In the genomic region with DNA sequence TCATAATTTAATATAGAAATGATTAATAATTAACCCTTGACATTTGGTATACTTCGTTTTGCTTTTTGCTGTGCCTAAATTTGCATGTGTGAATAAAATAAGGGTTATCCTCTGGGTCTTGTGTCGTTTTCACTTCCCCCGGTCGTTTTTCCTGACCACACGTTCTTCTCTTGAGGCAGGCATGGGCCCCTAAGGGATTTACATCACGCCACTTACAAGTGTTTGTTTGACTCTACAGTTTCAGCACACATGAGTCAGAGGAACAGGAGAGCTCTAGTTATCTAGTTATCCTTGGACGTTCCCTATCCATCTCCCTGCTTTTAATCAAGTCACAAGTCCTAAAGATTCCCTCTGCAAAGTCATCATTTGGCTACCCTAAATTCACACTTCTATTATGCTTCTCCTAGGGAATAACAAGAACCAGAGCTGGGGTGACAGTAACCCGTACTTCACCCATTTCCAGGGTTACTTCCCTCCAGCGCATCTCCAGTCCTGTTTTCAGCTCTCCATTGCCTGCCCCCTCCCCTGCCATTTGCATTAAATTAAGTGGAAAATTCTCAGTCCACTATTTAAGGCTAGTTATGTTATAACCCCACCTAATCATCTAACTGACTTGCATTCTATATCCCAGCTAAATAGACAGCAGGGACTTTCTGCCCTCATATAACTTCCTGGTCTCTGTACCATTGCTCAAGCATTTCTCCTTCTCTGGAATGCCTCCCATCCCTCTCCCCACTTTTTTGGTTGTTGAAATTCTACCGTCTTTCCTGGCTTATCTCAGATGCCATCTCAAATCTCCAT, we compare ENCODE assay signal across 1 cellular context.
TF ChIP-seq lines count a peak whose summit lies in the region.

No MANE protein-coding gene starts in this region.

TF ChIP-seq in HEK293, 187 proteins besides CTCF, POLR2A, EP300 and RAD21 (continued from another document):
- TF ChIP-seq, protein P1, sequence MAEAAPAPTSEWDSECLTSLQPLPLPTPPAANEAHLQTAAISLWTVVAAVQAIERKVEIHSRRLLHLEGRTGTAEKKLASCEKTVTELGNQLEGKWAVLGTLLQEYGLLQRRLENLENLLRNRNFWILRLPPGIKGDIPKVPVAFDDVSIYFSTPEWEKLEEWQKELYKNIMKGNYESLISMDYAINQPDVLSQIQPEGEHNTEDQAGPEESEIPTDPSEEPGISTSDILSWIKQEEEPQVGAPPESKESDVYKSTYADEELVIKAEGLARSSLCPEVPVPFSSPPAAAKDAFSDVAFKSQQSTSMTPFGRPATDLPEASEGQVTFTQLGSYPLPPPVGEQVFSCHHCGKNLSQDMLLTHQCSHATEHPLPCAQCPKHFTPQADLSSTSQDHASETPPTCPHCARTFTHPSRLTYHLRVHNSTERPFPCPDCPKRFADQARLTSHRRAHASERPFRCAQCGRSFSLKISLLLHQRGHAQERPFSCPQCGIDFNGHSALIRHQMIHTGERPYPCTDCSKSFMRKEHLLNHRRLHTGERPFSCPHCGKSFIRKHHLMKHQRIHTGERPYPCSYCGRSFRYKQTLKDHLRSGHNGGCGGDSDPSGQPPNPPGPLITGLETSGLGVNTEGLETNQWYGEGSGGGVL (tag by site-specific recombination; IDR thresholded peaks at IDR 0.05): 0 out of 2 replicates have a peak, but pooled peaks have one; percentile 13
- TF ChIP-seq, protein P2, sequence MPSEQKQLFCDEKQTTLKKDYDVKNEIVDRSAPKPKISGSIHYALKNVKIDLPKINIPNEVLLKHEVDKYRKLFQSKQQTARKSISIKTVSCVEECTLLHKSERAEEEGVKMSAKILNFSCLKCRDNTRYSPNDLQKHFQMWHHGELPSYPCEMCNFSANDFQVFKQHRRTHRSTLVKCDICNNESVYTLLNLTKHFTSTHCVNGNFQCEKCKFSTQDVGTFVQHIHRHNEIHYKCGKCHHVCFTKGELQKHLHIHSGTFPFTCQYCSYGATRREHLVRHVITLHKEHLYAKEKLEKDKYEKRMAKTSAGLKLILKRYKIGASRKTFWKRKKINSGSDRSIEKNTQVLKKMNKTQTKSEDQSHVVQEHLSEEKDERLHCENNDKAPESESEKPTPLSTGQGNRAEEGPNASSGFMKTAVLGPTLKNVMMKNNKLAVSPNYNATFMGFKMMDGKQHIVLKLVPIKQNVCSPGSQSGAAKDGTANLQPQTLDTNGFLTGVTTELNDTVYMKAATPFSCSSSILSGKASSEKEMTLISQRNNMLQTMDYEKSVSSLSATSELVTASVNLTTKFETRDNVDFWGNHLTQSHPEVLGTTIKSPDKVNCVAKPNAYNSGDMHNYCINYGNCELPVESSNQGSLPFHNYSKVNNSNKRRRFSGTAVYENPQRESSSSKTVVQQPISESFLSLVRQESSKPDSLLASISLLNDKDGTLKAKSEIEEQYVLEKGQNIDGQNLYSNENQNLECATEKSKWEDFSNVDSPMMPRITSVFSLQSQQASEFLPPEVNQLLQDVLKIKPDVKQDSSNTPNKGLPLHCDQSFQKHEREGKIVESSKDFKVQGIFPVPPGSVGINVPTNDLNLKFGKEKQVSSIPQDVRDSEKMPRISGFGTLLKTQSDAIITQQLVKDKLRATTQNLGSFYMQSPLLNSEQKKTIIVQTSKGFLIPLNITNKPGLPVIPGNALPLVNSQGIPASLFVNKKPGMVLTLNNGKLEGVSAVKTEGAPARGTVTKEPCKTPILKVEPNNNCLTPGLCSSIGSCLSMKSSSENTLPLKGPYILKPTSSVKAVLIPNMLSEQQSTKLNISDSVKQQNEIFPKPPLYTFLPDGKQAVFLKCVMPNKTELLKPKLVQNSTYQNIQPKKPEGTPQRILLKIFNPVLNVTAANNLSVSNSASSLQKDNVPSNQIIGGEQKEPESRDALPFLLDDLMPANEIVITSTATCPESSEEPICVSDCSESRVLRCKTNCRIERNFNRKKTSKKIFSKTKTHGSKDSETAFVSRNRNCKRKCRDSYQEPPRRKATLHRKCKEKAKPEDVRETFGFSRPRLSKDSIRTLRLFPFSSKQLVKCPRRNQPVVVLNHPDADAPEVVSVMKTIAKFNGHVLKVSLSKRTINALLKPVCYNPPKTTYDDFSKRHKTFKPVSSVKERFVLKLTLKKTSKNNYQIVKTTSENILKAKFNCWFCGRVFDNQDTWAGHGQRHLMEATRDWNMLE (tag by site-specific recombination; conservative IDR thresholded peaks at IDR 0.05; ENCODE audit: low read depth): 0 out of 2 replicates have a peak, but pooled peaks have one; percentile 27
- TF ChIP-seq ZBTB17 (tag by site-specific recombination; IDR thresholded peaks at IDR 0.05) (peak; percentile 29; the same call in 1 of the 2 replicates), ZNF600 (tag by site-specific recombination; IDR thresholded peaks at IDR 0.05) (peak; percentile 32; the same call in 1 of the 2 replicates), SCRT2 (tag by site-specific recombination; IDR thresholded peaks at IDR 0.05) (peak; percentile 79), TRIM28 (IDR thresholded peaks at IDR 0.05; ENCODE audit: borderline replicate concordance, low read length) (no peak), ZNF701 (tag by site-specific recombination; IDR thresholded peaks at IDR 0.05) (no peak)
- TF ChIP-seq, protein P3, sequence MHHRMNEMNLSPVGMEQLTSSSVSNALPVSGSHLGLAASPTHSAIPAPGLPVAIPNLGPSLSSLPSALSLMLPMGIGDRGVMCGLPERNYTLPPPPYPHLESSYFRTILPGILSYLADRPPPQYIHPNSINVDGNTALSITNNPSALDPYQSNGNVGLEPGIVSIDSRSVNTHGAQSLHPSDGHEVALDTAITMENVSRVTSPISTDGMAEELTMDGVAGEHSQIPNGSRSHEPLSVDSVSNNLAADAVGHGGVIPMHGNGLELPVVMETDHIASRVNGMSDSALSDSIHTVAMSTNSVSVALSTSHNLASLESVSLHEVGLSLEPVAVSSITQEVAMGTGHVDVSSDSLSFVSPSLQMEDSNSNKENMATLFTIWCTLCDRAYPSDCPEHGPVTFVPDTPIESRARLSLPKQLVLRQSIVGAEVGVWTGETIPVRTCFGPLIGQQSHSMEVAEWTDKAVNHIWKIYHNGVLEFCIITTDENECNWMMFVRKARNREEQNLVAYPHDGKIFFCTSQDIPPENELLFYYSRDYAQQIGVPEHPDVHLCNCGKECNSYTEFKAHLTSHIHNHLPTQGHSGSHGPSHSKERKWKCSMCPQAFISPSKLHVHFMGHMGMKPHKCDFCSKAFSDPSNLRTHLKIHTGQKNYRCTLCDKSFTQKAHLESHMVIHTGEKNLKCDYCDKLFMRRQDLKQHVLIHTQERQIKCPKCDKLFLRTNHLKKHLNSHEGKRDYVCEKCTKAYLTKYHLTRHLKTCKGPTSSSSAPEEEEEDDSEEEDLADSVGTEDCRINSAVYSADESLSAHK (tag by site-specific recombination; IDR thresholded peaks at IDR 0.05): no peak
- TF ChIP-seq, protein P4, sequence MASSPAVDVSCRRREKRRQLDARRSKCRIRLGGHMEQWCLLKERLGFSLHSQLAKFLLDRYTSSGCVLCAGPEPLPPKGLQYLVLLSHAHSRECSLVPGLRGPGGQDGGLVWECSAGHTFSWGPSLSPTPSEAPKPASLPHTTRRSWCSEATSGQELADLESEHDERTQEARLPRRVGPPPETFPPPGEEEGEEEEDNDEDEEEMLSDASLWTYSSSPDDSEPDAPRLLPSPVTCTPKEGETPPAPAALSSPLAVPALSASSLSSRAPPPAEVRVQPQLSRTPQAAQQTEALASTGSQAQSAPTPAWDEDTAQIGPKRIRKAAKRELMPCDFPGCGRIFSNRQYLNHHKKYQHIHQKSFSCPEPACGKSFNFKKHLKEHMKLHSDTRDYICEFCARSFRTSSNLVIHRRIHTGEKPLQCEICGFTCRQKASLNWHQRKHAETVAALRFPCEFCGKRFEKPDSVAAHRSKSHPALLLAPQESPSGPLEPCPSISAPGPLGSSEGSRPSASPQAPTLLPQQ (tag by site-specific recombination; IDR thresholded peaks at IDR 0.05): peak; percentile 70
